In the genomic region with DNA sequence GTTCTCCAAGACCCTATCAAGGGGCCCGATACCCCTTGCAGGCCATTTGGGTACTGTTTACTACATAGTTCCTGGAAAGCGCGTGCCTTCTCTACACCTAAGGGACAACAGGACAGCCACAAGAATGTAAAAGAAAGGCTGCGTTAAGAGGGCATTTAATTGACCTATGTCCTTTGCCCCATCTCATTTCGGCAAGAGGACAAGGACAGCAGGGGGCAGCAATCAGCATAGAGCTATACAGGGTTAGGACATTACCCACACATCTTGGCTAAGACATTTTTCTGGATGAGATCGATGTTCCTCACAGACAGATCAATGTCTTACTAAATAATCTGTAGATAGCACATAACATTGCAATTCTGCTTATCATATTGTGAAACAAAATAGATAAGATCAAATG, we compare ENCODE assay signal across 8 cellular contexts. TPM values are rescaled to one million over a fixed set of nuclear protein-coding genes. Genes with fewer than 3 reads are reported as not detected.
DNase-seq lines count a peak whose midpoint lies in the region; ATAC-seq, FAIRE-seq and TF ChIP-seq lines count a peak whose summit lies in the region.

No MANE protein-coding gene starts in this region.

- TF ChIP-seq CTCF in heart left ventricle (IDR thresholded peaks at IDR 0.05) (peak in 10 of 12 donors; percentile 7 to 47 (median 26)), kidney (IDR thresholded peaks at IDR 0.05; ENCODE audit: borderline replicate concordance, extremely low read depth, insufficient read depth) (peak; percentile 9)

- H3K9ac ChIP-seq in kidney (ENCODE audit: low read length in 2 of 2): no peak overlapping the region

- H3K27ac ChIP-seq in heart left ventricle (no peak overlapping the region), kidney (ENCODE audit: low read depth in 2 of 2, low read length in 2 of 2) (no peak overlapping the region)

- H3K4me3 ChIP-seq in heart left ventricle (no peak overlapping the region), kidney (ENCODE audit: low read length in 2 of 2) (no peak overlapping the region)

- H3K9me3 ChIP-seq in heart left ventricle: no peaks in the 10 kb centered on the region
- H3K9me3 ChIP-seq in kidney (ENCODE audit: control insufficient read depth in 1 of 2, low read length in 2 of 2): no peaks in the 10 kb centered on the region

- ATAC-seq in heart left ventricle: no peak
- no peak for ATAC-seq in Right ventricle myocardium superior (ENCODE audit: poor library complexity)
- ATAC-seq in HG03378 (IDR thresholded peaks at IDR 0.05; ENCODE audit: unreplicated experiment): no peak
- no peak for ATAC-seq in esophagus mucosa
- no peak for ATAC-seq in HG02981 (IDR thresholded peaks at IDR 0.05; ENCODE audit: unreplicated experiment)

- no peak for TF ChIP-seq POLR2A in heart left ventricle (IDR thresholded peaks at IDR 0.05)

- intact Hi-C loops in heart left ventricle (cut with DNase I) (no loop called here), Right ventricle myocardium superior (cut with DNase I) (no loop called here), kidney (cut with DNase I) (no loop called here)

- DNase-seq in heart left ventricle: peak in 1 of 5 donors; percentile 37
- DNase-seq in Right ventricle myocardium superior: no peak
- peak; percentile 47 for DNase-seq in NOMO-1 treated with dmso at 0.1 percent for 144 hours (lab: John Stamatoyannopoulos, UW; ENCODE audit: unreplicated experiment)
- DNase-seq in activated effector memory CD4-positive, alpha-beta T cell treated with Interleukin-2 at 50 U/mL for 16 hours: peak; percentile 6
- no peak for DNase-seq in kidney

- 52 to 58% (median 53%) methylated on average over 6 of the region's 6 CpGs for WGBS in heart left ventricle, 4 donors

- H3K36me3 ChIP-seq in heart left ventricle (no peaks in the 10 kb centered on the region), kidney (ENCODE audit: control insufficient read depth in 1 of 2, insufficient read depth in 2 of 2, low read length in 2 of 2) (no peaks in the 10 kb centered on the region)

- H3K27me3 ChIP-seq in heart left ventricle: peaks cover 0 to 22% (median 0%) of the 10 kb centered on the region in 9 donors

- no peak for FAIRE-seq in kidney (lab: Jason Lieb, UNC)

- H3K4me1 ChIP-seq in heart left ventricle (peaks cover 0 to 5% (median 0%) of the 10 kb centered on the region in 12 donors), kidney (ENCODE audit: control insufficient read depth in 1 of 2, insufficient read depth in 1 of 2, low read depth in 1 of 2, low read length in 2 of 2) (no peaks in the 10 kb centered on the region)

RNA-seq across cellular contexts. Expression of gene FLT3, which starts 41.2 kb away (rescaled TPM):
- total RNA-seq in heart left ventricle: under 1 TPM in 7 of 9 donors, not detected in 2; 0.09 to 0.48 (median 0.23) TPM
- polyA plus RNA-seq in heart left ventricle: under 1 TPM; 0.11 to 0.18 TPM
- 0.11 TPM for total RNA-seq in Right ventricle myocardium superior
- total RNA-seq in kidney: 2.9 TPM
- not detected for polyA plus RNA-seq in kidney (ENCODE audit: insufficient read depth, low read depth, low replicate concordance)
- 0.12 TPM for total RNA-seq in esophagus mucosa

Comparison
In these comparisons a context has a peak if more than half of its experiments do, and no peak if none do; other contexts are left out.
1. DNase-seq: peak in NOMO-1 treated with dmso at 0.1 percent for 144 hours (single experiment) and activated effector memory CD4-positive, alpha-beta T cell treated with Interleukin-2 at 50 U/mL for 16 hours (single experiment); none in Right ventricle myocardium superior (single experiment) and kidney (single experiment).